ENCODE assay signal across 1 cellular context in the genomic region with DNA sequence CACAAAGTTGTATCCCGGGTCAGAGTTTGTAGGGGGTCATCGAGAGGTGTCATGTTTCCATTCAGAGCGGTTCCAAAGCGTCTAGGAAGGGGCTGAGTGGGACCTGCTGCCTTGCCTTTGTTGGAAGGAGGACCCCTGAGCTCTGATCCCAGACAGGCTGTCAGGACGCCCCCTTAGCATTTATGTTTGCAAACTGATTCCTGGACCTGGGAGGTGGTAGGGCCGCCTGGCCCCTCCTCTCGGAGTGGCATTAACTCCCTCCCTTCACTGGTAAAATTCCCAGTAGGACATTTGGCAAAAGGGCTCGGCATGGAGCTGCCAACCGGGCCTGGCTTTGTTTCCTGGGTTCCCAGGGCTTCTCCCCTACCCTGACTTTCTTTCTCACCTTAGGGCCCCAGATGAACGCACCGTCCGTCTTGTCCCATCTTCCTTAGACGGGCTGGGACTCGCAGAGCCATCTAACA.
TF ChIP-seq lines count a peak whose summit lies in the region.

No MANE protein-coding gene starts in this region.

TF ChIP-seq in IMR-90, 13 proteins besides CTCF, POLR2A, EP300 and RAD21 (continued from another document):
- TF ChIP-seq USF2 (IDR thresholded peaks at IDR 0.05; ENCODE audit: low read depth, low read length) (no peak), MXI1 (IDR thresholded peaks at IDR 0.05; ENCODE audit: borderline replicate concordance, low read depth, low read length) (no peak), CEBPB (IDR thresholded peaks at IDR 0.05; ENCODE audit: low read depth, low read length) (no peak), RCOR1 (IDR thresholded peaks at IDR 0.05; ENCODE audit: insufficient replicate concordance, low read length) (no peak), MAFK (IDR thresholded peaks at IDR 0.05; ENCODE audit: low read depth, low read length) (no peak), CHD1 (IDR thresholded peaks at IDR 0.05; ENCODE audit: low read depth, low read length) (no peak)
